In the genomic region with DNA sequence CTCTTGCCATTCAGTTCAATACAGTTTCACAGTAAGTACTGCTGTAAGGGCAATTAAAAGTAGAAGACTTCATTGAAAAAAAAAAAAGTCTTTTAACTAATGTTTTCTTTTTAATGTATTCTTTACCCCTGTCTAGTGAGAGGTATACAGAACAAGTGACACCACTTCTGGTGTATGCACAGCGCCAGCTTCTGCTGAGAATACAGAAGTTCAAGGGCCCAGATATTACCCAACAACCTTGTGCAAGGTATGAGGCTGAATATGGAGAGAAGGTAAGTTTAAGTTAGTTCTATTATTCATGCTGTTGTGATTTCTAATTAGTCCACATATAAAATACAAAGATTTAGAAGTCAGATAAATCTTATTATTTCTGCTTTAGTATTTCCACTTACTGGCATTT, we compare ENCODE assay signal across 16 cellular contexts.
"Had no signal": no experiment of that assay in that cellular context is flagged by ENCODE, and none has a peak within 500 bp of the region (broad histone marks: within the 10 kb centered on the region; RNA-seq: fewer than 3 reads in every experiment).

No MANE protein-coding gene starts in this region.

- H3K27me3 ChIP-seq: hepatocyte, thyroid gland, vagina had no signal

- H3K9me3 Mint-ChIP-seq: activated naive CD8-positive, alpha-beta T cell treated with anti-CD3 and anti-CD28 coated beads, Interleukin-2, amount 10 ng/mL, durations not matched to agents 7 days and 5 days; endodermal cell; naive B cell; WTC11 had no signal

- H3K36me3 Mint-ChIP-seq: activated naive CD8-positive, alpha-beta T cell treated with anti-CD3 and anti-CD28 coated beads, Interleukin-2, amount 10 ng/mL, durations not matched to agents 7 days and 5 days; naive B cell; WTC11 had no signal

- H3K36me3 ChIP-seq: thyroid gland, vagina had no signal

- H3K4me3 Mint-ChIP-seq: activated CD8-positive, alpha-beta T cell treated with anti-CD3 and anti-CD28 coated beads, Interleukin-2, amount 10 ng/mL, durations not matched to agents 7 days and 5 days; activated naive CD8-positive, alpha-beta T cell treated with anti-CD3 and anti-CD28 coated beads, Interleukin-2, amount 10 ng/mL, durations not matched to agents 7 days and 5 days; endodermal cell; naive B cell; WTC11 had no signal

- ATAC-seq: activated CD8-positive, alpha-beta T cell treated with anti-CD3 and anti-CD28 coated beads, Interleukin-2, amount 10 ng/mL, durations not matched to agents 7 days and 5 days; WTC11 had no signal

- H3K9me3 ChIP-seq: thyroid gland, vagina had no signal

- DNase-seq: activated CD4-positive, alpha-beta T cell treated with anti-CD3 and anti-CD28 coated beads for 48 hours; activated CD8-positive, alpha-beta memory T cell treated with anti-CD3 and anti-CD28 coated beads, Interleukin-2, amount 50 U/mL, for 48 hours; activated CD8-positive, alpha-beta T cell treated with anti-CD3 and anti-CD28 coated beads, Interleukin-2, amount 10 ng/mL, durations not matched to agents 7 days and 5 days; activated naive CD8-positive, alpha-beta T cell treated with anti-CD3 and anti-CD28 coated beads, Interleukin-2, amount 10 ng/mL, durations not matched to agents 7 days and 5 days; anterior cingulate cortex; endodermal cell; kidney glomerular epithelial cell; naive B cell; retina; small intestine; thyroid gland had no signal

- H3K4me1 Mint-ChIP-seq: activated naive CD8-positive, alpha-beta T cell treated with anti-CD3 and anti-CD28 coated beads, Interleukin-2, amount 10 ng/mL, durations not matched to agents 7 days and 5 days; naive B cell; WTC11 had no signal

- H3K4me3 ChIP-seq: hepatocyte, lung, thyroid gland, vagina had no signal

- H3K4me1 ChIP-seq: parathyroid adenoma, thyroid gland, vagina had no signal

- H3K27ac ChIP-seq: hepatocyte, parathyroid adenoma, thyroid gland, vagina had no signal

- H3K27ac Mint-ChIP-seq: activated CD8-positive, alpha-beta T cell treated with anti-CD3 and anti-CD28 coated beads, Interleukin-2, amount 10 ng/mL, durations not matched to agents 7 days and 5 days; activated naive CD8-positive, alpha-beta T cell treated with anti-CD3 and anti-CD28 coated beads, Interleukin-2, amount 10 ng/mL, durations not matched to agents 7 days and 5 days; endodermal cell; naive B cell; WTC11 had no signal
